Comparison of ENCODE assay signal across 12 cellular contexts in the genomic region with DNA sequence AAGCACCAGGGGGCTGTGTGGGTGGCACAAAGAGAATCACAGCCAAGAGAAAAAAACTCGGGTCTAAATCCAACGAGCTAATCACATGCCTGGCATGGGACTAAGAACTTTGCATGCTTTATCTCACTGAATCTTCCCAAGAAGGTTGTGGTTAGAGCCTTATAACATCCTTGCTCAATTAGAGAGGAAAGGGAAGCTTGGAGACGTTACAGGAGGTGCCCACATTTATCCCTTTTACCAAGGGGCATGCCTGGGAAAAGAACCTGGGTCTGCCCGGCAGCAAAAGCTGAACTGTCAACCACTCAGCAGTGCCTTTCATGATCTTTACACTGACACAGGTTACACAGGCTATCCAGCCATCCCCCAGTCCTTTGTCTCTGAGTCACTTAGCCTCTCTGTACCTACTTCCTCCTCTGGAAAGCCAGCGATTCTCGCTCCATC.
DNase-seq lines count a peak whose midpoint lies in the region; ATAC-seq, FAIRE-seq and TF ChIP-seq lines count a peak whose summit lies in the region.
"Had no signal": no experiment of that assay in that cellular context is flagged by ENCODE, and none has a peak within 500 bp of the region (broad histone marks: within the 10 kb centered on the region; RNA-seq: fewer than 3 reads in every experiment).

No MANE protein-coding gene starts in this region.

- H3K27ac Mint-ChIP-seq in memory B cell: no peak overlapping the region
- H3K27ac Mint-ChIP-seq: endodermal cell had no signal

- no peak overlapping the region for H2AFZ ChIP-seq in SK-N-SH (ENCODE audit: low read depth)

- TF ChIP-seq RAD21 in SK-N-SH (IDR thresholded peaks at IDR 0.05; ENCODE audit: low read length): no peak

- no peaks in the 10 kb centered on the region for H3K9me3 ChIP-seq in SK-N-SH

- peaks cover 28% of the 10 kb centered on the region for H3F3A ChIP-seq in SK-N-SH (replicated peaks; ENCODE audit: insufficient read depth)

- H3K27me3 ChIP-seq in SK-N-SH (ENCODE audit: insufficient read depth): no peaks in the 10 kb centered on the region

- peaks cover 14% of the 10 kb centered on the region for H3K27me3 Mint-ChIP-seq in memory B cell

- WGBS in SK-N-SH (ENCODE audit: low lambda C conversion rate): 31% methylated on average over 6 of the region's 6 CpGs

- POLR2A ChIA-PET in SK-N-SH (lab: Yijun Ruan, JAX): no interaction called here

- FAIRE-seq in GM18507 (lab: Jason Lieb, UNC): peak; percentile 70

- H3K4me1 Mint-ChIP-seq in memory B cell: peaks cover 17% of the 10 kb centered on the region
- H3K4me1 Mint-ChIP-seq: endodermal cell had no signal

- H3K79me2 ChIP-seq in SK-N-SH (ENCODE audit: insufficient read depth): peaks cover 50% of the 10 kb centered on the region

- peak overlapping the region; percentile 13 to 83; a peak in 3 of 4 replicates for H3K27ac ChIP-seq in SK-N-SH (ENCODE audit: low read depth in 2 of 2, low read length in 1 of 2)

- H3K36me3 Mint-ChIP-seq in memory B cell: no peaks in the 10 kb centered on the region

- DNase-seq in GM18507 (ENCODE audit: extremely low spot score, insufficient read length, low read depth) (no peak), SK-N-SH (no peak), memory B cell (ENCODE audit: low spot score in 2 of 2) (no peak)
- no peak for DNase-seq in activated T-cell treated with anti-CD3 and anti-CD28 coated beads, Interleukin-2, amount 50 U/mL, for 48 hours
- DNase-seq: activated gamma-delta T cell treated with Interleukin-2 at 50 U/mL for 16 hours, endodermal cell, NCI-H1048, T-helper 1 cell had no signal

- CTCF ChIA-PET in SK-N-SH (lab: Yijun Ruan, JAX): interaction anchor here (0.6 to 2.0 kb wide), 9 partner anchors 14 to 1391 kb away, joined by 3 to 18 read pairs (median 4); no protein-coding TSS in a partner anchor

- H3K9me2 ChIP-seq in SK-N-SH: no peaks in the 10 kb centered on the region

- no peak for TF ChIP-seq CTCF in SK-N-SH (IDR thresholded peaks at IDR 0.05)

- peaks cover 4 to 37% of the 10 kb centered on the region in 2 experiments for H3K36me3 ChIP-seq in SK-N-SH (replicated peaks in 1 of 2; ENCODE audit: control insufficient read depth in 1 of 2, insufficient read depth in 2 of 2, low read length in 1 of 2)

- TF ChIP-seq EP300 in SK-N-SH (IDR thresholded peaks at IDR 0.05; ENCODE audit: borderline replicate concordance in 1 of 2, low read depth in 1 of 2, low read length in 1 of 2): peak in 1 of 2 experiments; percentile 26; a peak in 1 of 4 replicates

- ATAC-seq in HG02798 (IDR thresholded peaks at IDR 0.05; ENCODE audit: poor library complexity, unreplicated experiment) (peak; percentile 51), memory B cell (ENCODE audit: low read depth) (peak; percentile 68), GM19324 (IDR thresholded peaks at IDR 0.05; ENCODE audit: low FRiP score, unreplicated experiment) (no peak), HG03175 (IDR thresholded peaks at IDR 0.05; ENCODE audit: unreplicated experiment) (no peak), HG03354 (IDR thresholded peaks at IDR 0.05; ENCODE audit: poor library complexity, severe bottlenecking, unreplicated experiment) (no peak)

- H3K4me3 Mint-ChIP-seq in memory B cell: no peak overlapping the region
- H3K4me3 Mint-ChIP-seq: endodermal cell had no signal

- H3K9me3 Mint-ChIP-seq in memory B cell: no peaks in the 10 kb centered on the region

- no peak overlapping the region for H3K4me2 ChIP-seq in SK-N-SH

- H4K20me1 ChIP-seq in SK-N-SH (ENCODE audit: insufficient read depth): no peaks in the 10 kb centered on the region

- peak overlapping the region; percentile 14; the same call in 1 of the 2 replicates for H3K9ac ChIP-seq in SK-N-SH

- H3K4me1 ChIP-seq in SK-N-SH (ENCODE audit: control insufficient read depth in 1 of 2, insufficient read depth in 2 of 2, low read depth in 1 of 2, low read length in 1 of 2): peaks cover 0 to 8% of the 10 kb centered on the region in 2 experiments; a peak in 1 of 4 replicates

- no peak overlapping the region for H3K4me3 ChIP-seq in SK-N-SH (ENCODE audit: low read depth in 2 of 2, low read length in 1 of 2)

TF ChIP-seq in SK-N-SH, 30 proteins besides CTCF, POLR2A, EP300 and RAD21:
- TF ChIP-seq, protein P1, sequence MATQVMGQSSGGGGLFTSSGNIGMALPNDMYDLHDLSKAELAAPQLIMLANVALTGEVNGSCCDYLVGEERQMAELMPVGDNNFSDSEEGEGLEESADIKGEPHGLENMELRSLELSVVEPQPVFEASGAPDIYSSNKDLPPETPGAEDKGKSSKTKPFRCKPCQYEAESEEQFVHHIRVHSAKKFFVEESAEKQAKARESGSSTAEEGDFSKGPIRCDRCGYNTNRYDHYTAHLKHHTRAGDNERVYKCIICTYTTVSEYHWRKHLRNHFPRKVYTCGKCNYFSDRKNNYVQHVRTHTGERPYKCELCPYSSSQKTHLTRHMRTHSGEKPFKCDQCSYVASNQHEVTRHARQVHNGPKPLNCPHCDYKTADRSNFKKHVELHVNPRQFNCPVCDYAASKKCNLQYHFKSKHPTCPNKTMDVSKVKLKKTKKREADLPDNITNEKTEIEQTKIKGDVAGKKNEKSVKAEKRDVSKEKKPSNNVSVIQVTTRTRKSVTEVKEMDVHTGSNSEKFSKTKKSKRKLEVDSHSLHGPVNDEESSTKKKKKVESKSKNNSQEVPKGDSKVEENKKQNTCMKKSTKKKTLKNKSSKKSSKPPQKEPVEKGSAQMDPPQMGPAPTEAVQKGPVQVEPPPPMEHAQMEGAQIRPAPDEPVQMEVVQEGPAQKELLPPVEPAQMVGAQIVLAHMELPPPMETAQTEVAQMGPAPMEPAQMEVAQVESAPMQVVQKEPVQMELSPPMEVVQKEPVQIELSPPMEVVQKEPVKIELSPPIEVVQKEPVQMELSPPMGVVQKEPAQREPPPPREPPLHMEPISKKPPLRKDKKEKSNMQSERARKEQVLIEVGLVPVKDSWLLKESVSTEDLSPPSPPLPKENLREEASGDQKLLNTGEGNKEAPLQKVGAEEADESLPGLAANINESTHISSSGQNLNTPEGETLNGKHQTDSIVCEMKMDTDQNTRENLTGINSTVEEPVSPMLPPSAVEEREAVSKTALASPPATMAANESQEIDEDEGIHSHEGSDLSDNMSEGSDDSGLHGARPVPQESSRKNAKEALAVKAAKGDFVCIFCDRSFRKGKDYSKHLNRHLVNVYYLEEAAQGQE (IDR thresholded peaks at IDR 0.05; ENCODE audit: low read depth, low read length): no peak
- TF ChIP-seq SMC3 (IDR thresholded peaks at IDR 0.05; ENCODE audit: low read depth, low read length): no peak
- no peak for TF ChIP-seq TAF1 (IDR thresholded peaks at IDR 0.05; ENCODE audit: borderline replicate concordance, low read depth, low read length)
- TF ChIP-seq MXI1 (IDR thresholded peaks at IDR 0.05; ENCODE audit: low read depth, low read length): no peak
- peak; percentile 57; the same call in 1 of the 2 replicates for TF ChIP-seq TCF12 (IDR thresholded peaks at IDR 0.05)
- TF ChIP-seq, protein P2, sequence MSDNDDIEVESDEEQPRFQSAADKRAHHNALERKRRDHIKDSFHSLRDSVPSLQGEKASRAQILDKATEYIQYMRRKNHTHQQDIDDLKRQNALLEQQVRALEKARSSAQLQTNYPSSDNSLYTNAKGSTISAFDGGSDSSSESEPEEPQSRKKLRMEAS (IDR thresholded peaks at IDR 0.05; ENCODE audit: low read depth): 0 out of 2 replicates have a peak, but pooled peaks have one; percentile 22
- TF ChIP-seq NFIC (IDR thresholded peaks at IDR 0.05; ENCODE audit: borderline replicate concordance): peak; percentile 41
TF ChIP-seq in SK-N-SH: peak in this region for 3.

Comparison
In these comparisons a context has a peak if more than half of its experiments do, and no peak if none do; other contexts are left out.
1. ATAC-seq: peak in HG02798 (single experiment) and memory B cell (single experiment); none in GM19324 (single experiment), HG03175 (single experiment) and HG03354 (single experiment).